24 cellular contexts compared by ENCODE assay signal in genomic region chr6:37864250-37864649, GRCh38.
"Had no signal": no experiment of that assay in that cellular context is flagged by ENCODE, and none has a peak within 500 bp of the region (broad histone marks: within the 10 kb centered on the region; RNA-seq: fewer than 3 reads in every experiment).

No MANE protein-coding gene starts in this region.

- H3K36me3 Mint-ChIP-seq: neural progenitor cell had no signal

- H3K4me3 Mint-ChIP-seq: nephron; neural progenitor cell; stimulated activated effector memory CD8-positive, alpha-beta T cell treated with anti-CD3 and anti-CD28 coated beads, Interleukin-12 subunit alpha, Interleukin-12 subunit beta, amount 100 ng/mL, for 72 hours; stimulated activated naive B cell treated with anti-CD40 and anti-IgM and Interleukin-4, amounts not matched to agents 10 μg/mL and 1 μg/mL and 100 μg/mL, for 72 hours; stimulated activated naive CD8-positive, alpha-beta T cell treated with anti-CD3 and anti-CD28 coated beads, Interleukin-15, Interleukin-2, amounts not matched to agents 100 ng/mL and 50 ng/mL, for 24 hours had no signal

- H3K9me3 Mint-ChIP-seq: nephron; stimulated activated effector memory CD8-positive, alpha-beta T cell treated with anti-CD3 and anti-CD28 coated beads, Interleukin-12 subunit alpha, Interleukin-12 subunit beta, amount 100 ng/mL, for 72 hours; stimulated activated naive B cell treated with anti-CD40 and anti-IgM and Interleukin-4, amounts not matched to agents 10 μg/mL and 1 μg/mL and 100 μg/mL, for 72 hours; stimulated activated naive CD8-positive, alpha-beta T cell treated with anti-CD3 and anti-CD28 coated beads, Interleukin-15, Interleukin-2, amounts not matched to agents 100 ng/mL and 50 ng/mL, for 24 hours had no signal

- H3K27ac Mint-ChIP-seq: naive thymus-derived CD4-positive, alpha-beta T cell; nephron; neural progenitor cell; progenitor cell of endocrine pancreas; stimulated activated effector memory CD8-positive, alpha-beta T cell treated with anti-CD3 and anti-CD28 coated beads, Interleukin-12 subunit alpha, Interleukin-12 subunit beta, amount 100 ng/mL, for 72 hours; stimulated activated naive B cell treated with anti-CD40 and anti-IgM and Interleukin-4, amounts not matched to agents 10 μg/mL and 1 μg/mL and 100 μg/mL, for 72 hours; stimulated activated naive CD8-positive, alpha-beta T cell treated with anti-CD3 and anti-CD28 coated beads, Interleukin-15, Interleukin-2, amounts not matched to agents 100 ng/mL and 50 ng/mL, for 24 hours had no signal

- ATAC-seq: naive thymus-derived CD4-positive, alpha-beta T cell; psoas muscle; right cardiac atrium; right lobe of liver; stimulated activated effector memory CD8-positive, alpha-beta T cell treated with anti-CD3 and anti-CD28 coated beads, Interleukin-12 subunit alpha, Interleukin-12 subunit beta, amount 100 ng/mL, for 72 hours; stimulated activated naive B cell treated with anti-CD40 and anti-IgM and Interleukin-4, amounts not matched to agents 10 μg/mL and 1 μg/mL and 100 μg/mL, for 72 hours had no signal

- H3K27me3 Mint-ChIP-seq: naive thymus-derived CD4-positive, alpha-beta T cell; progenitor cell of endocrine pancreas; stimulated activated naive B cell treated with anti-CD40 and anti-IgM and Interleukin-4, amounts not matched to agents 10 μg/mL and 1 μg/mL and 100 μg/mL, for 72 hours; stimulated activated naive CD8-positive, alpha-beta T cell treated with anti-CD3 and anti-CD28 coated beads, Interleukin-15, Interleukin-2, amounts not matched to agents 100 ng/mL and 50 ng/mL, for 24 hours had no signal

- DNase-seq: naive thymus-derived CD4-positive, alpha-beta T cell; occipital lobe; ovary; posterior cingulate gyrus; psoas muscle; right cardiac atrium; right lobe of liver; sigmoid colon; small intestine; stimulated activated CD4-positive, alpha-beta T cell treated with anti-CD3 and anti-CD28 coated beads, Interleukin-15, amount 100 ng/mL, for 24 hours; stimulated activated CD4-positive, alpha-beta T cell treated with anti-CD3 and anti-CD28 coated beads, Interleukin-2, amount 100 ng/mL, for 24 hours; stimulated activated CD4-positive, alpha-beta T cell treated with anti-CD3 and anti-CD28 coated beads, Interleukin-2, amount 100 ng/mL, for 48 hours; stimulated activated CD4-positive, alpha-beta T cell treated with anti-CD3 and anti-CD28 coated beads, Interleukin-4, amount 100 ng/mL, for 24 hours; stimulated activated naive B cell treated with anti-CD40 and anti-IgM and Interleukin-4, amounts not matched to agents 10 μg/mL and 1 μg/mL and 100 μg/mL, for 72 hours; stimulated activated naive CD4-positive, alpha-beta T cell treated with Interleukin-2 at 50 U/mL for 16 hours; stomach; thyroid gland; trophoblast cell; upper lobe of left lung had no signal
